Comparison of ENCODE assay signal across 9 cellular contexts in genomic region chr6:121652726-121653623, GRCh38.
DNase-seq lines count a peak whose midpoint lies in the region; ATAC-seq and TF ChIP-seq lines count a peak whose summit lies in the region.
"Had no signal": no experiment of that assay in that cellular context is flagged by ENCODE, and none has a peak within 500 bp of the region (broad histone marks: within the 10 kb centered on the region; RNA-seq: fewer than 3 reads in every experiment).

No MANE protein-coding gene starts in this region.

- no peaks in the 10 kb centered on the region for H3K27me3 ChIP-seq in heart left ventricle

- H3K4me3 ChIP-seq in HFF-Myc (replicated peaks; ENCODE audit: low read depth, low read length) (no peak overlapping the region), heart left ventricle (peak overlapping the region in 1 of 12 donors; percentile 1)

- ATAC-seq in SK-N-SH treated with all-trans-retinoic acid at 6 μM for 48 hours (peak; percentile 58), heart left ventricle (peak; percentile 47 to 83 (median 68)), HG02610 (IDR thresholded peaks at IDR 0.05; ENCODE audit: unreplicated experiment) (no peak)

- H3K36me3 ChIP-seq in heart left ventricle, result no peaks in the 10 kb centered on the region

- no peak for TF ChIP-seq POLR2A in heart left ventricle (IDR thresholded peaks at IDR 0.05)

- H3K27ac ChIP-seq in heart left ventricle, result peak overlapping the region in 11 of 12 donors; percentile 23 to 80 (median 62)

- DNase-seq in HFF-Myc (ENCODE audit: extremely low read depth, low read depth) (peak; percentile 90), heart left ventricle (no peak), stromal cell of bone marrow (ENCODE audit: low read depth) (peak; percentile 95), DMS114 treated with DMSO at 0.1 percent for 48 hours (lab: John Stamatoyannopoulos, UW; ENCODE audit: unreplicated experiment) (no peak), NCI-H2107 treated with DMSO at 0.1 percent for 48 hours (lab: John Stamatoyannopoulos, UW; ENCODE audit: unreplicated experiment) (no peak), GDM1 (lab: John Stamatoyannopoulos, UW) (no peak)
- DNase-seq: amygdala had no signal

- intact Hi-C loops in heart left ventricle (cut with DNase I), result loop anchor here in 3 of 10 donors (5.0 to 10.0 kb wide), 4 partner anchors 68 to 216 kb away; partner anchors contain the start of gene GJA1 (in 1 of the 3)

- H3K9me3 ChIP-seq in heart left ventricle, result no peaks in the 10 kb centered on the region

- no peak for TF ChIP-seq CTCF in HFF-Myc (IDR thresholded peaks at IDR 0.05; ENCODE audit: low read depth, low read length, missing control alignments)
- TF ChIP-seq CTCF in heart left ventricle (IDR thresholded peaks at IDR 0.05), result no peak

- peaks cover 0 to 15% (median 4%) of the 10 kb centered on the region in 12 donors for H3K4me1 ChIP-seq in heart left ventricle

- WGBS in heart left ventricle, 4 donors, result 51 to 67% (median 56%) methylated on average over 7 of the region's 7 CpGs

TF ChIP-seq in SK-N-SH treated with all-trans-retinoic acid at 6 μM for 48 hours, 23 proteins besides CTCF, POLR2A, EP300 and RAD21:
- TF ChIP-seq ZNF8 (CRISPR knock-in tag; IDR thresholded peaks at IDR 0.05), result no peak
- no peak for TF ChIP-seq ZNF70 (CRISPR knock-in tag; IDR thresholded peaks at IDR 0.05)
- 0 out of 2 replicates have a peak, but pooled peaks have one; percentile 29 for TF ChIP-seq ZFP3 (CRISPR knock-in tag; IDR thresholded peaks at IDR 0.05)
- no peak for TF ChIP-seq CREB5 (CRISPR knock-in tag; IDR thresholded peaks at IDR 0.05; ENCODE audit: low read depth)
- TF ChIP-seq POU6F1 (CRISPR knock-in tag; IDR thresholded peaks at IDR 0.05; ENCODE audit: borderline replicate concordance, low read depth), result no peak
- TF ChIP-seq ISL1 (CRISPR knock-in tag; IDR thresholded peaks at IDR 0.05), result peak; percentile 75
- no peak for TF ChIP-seq ZFP30 (CRISPR knock-in tag; IDR thresholded peaks at IDR 0.05)
- TF ChIP-seq SNAI2 (CRISPR knock-in tag; IDR thresholded peaks at IDR 0.05), result no peak
- peak; percentile 56 for TF ChIP-seq TCF4 (CRISPR knock-in tag; IDR thresholded peaks at IDR 0.05; ENCODE audit: borderline replicate concordance)

Comparison
In these comparisons a context has a peak if more than half of its experiments do, and no peak if none do; other contexts are left out.
1. DNase-seq: peak in HFF-Myc (single experiment) and stromal cell of bone marrow (single experiment); none in heart left ventricle (0 of 5), DMS114 treated with DMSO at 0.1 percent for 48 hours (single experiment), NCI-H2107 treated with DMSO at 0.1 percent for 48 hours (single experiment) and GDM1 (single experiment).